9 cellular contexts compared by ENCODE assay signal in the genomic region with DNA sequence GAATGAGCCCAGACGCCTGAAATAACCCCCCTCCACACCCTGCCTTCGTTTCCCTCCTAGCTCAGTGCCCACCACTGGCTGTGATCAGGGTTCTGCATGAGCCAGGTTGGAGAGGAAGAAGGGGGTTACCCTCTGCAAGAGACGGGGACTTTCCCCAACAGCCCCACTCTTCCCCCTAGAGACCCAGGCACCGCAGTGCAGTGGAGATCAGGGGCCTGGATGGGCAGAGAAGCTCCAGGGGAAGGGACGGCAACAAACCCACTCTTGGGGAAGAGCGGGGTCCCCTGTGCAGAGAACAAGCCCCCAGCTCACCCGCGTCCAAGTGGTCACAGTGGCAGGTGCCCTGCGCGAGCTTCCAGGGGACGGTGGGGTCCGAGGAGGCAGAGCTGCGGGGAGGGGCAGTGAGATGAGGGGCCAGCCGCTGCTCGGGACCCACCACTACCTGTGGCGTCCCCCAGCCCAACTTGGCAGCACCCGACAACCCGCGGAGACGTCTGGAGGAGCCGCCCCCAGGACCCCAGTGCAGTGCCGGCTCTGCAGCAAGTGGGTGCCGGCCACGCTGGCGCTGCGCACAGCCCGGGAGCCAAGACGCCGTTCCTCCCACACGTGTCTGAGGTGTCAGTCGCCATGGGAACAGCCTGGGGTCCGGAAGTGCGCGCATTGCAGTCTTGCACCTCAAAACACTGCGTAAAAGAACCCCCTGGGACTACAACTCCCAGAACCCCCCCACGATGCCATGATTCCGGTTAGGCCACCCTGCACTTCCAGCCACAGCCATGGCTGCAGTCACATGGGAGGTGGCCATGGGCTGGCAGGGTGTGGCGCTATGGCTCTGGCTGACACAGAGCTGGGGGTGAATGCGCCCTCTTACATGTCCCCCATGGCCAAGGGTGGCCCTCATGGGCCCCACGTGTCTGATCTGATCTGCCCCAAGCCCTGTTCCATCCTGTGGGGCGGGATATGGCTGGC. TPM values are rescaled to one million over a fixed set of nuclear protein-coding genes. Genes with fewer than 3 reads are reported as not detected.
A peak's percentile ranks its signal among the peaks of the same experiment; 100 is the strongest.
DNase-seq lines count a peak whose midpoint lies in the region; ATAC-seq and TF ChIP-seq lines count a peak whose summit lies in the region.
"Had no signal": no experiment of that assay in that cellular context is flagged by ENCODE, and none has a peak within 500 bp of the region (broad histone marks: within the 10 kb centered on the region; RNA-seq: fewer than 3 reads in every experiment).

No MANE protein-coding gene starts in this region.

- no peak overlapping the region for H3K4me3 ChIP-seq in HL-60 (replicated peaks; ENCODE audit: insufficient read depth, low read length)
- H3K4me3 ChIP-seq: thyroid gland had no signal

- ATAC-seq in HG02678 (IDR thresholded peaks at IDR 0.05; ENCODE audit: unreplicated experiment): no peak
- no peak for ATAC-seq in GM21737 (IDR thresholded peaks at IDR 0.05; ENCODE audit: unreplicated experiment)

- H3K27ac ChIP-seq in HL-60 (replicated peaks): no peak overlapping the region
- H3K27ac ChIP-seq: thyroid gland had no signal

- peaks cover 4% of the 10 kb centered on the region for H3K27me3 ChIP-seq in HL-60 (ENCODE audit: insufficient read depth, poor library complexity, severe bottlenecking)
- H3K27me3 ChIP-seq: thyroid gland had no signal

- DNase-seq in Calu3 (peak; percentile 21), HL-60 (ENCODE audit: low read depth in 1 of 2, low spot score in 1 of 2) (peak; percentile 15 to 18), left kidney (ENCODE audit: low read depth, low spot score) (peak; percentile 73), SIG-M5 treated with dmso at 0.1 percent for 504 hours (lab: John Stamatoyannopoulos, UW; ENCODE audit: unreplicated experiment) (no peak)
- peak; percentile 60 for DNase-seq in activated T-helper 1 cell treated with anti-CD3 and anti-CD28 coated beads, Interleukin-12 subunit alpha, Interleukin-12 subunit beta, Interleukin-2, Interleukin-4 antibody, amounts not matched to agents 30 ng/mL and 10 ng/mL and 1 ng/mL, durations not matched to agents 14 hours and 24 hours and 36 hours (ENCODE audit: low spot score)
- peak; percentile 33 for DNase-seq in stimulated activated naive CD4-positive, alpha-beta T cell treated with Interleukin-2 at 50 U/mL for 16 hours (lab: John Stamatoyannopoulos, UW)

- intact Hi-C loops in Calu3 (cut with micrococcal nuclease; ENCODE audit: unreplicated experiment): no loop called here
- intact Hi-C loops in activated T-helper 1 cell treated with anti-CD3 and anti-CD28 coated beads, Interleukin-12 subunit alpha, Interleukin-12 subunit beta, Interleukin-2, Interleukin-4 antibody, amounts not matched to agents 30 ng/mL and 10 ng/mL and 1 ng/mL, durations not matched to agents 14 hours and 24 hours and 36 hours (cut with micrococcal nuclease): loop anchor here (5.0 kb wide), 1 partner anchor 48 kb away; the partner anchor contains the start of gene WIPI2

- peaks cover 23% of the 10 kb centered on the region for H3K27me3 Mint-ChIP-seq in Calu3 (ENCODE audit: unreplicated experiment)
- H3K27me3 Mint-ChIP-seq in activated T-helper 1 cell treated with anti-CD3 and anti-CD28 coated beads, Interleukin-12 subunit alpha, Interleukin-12 subunit beta, Interleukin-2, Interleukin-4 antibody, amounts not matched to agents 30 ng/mL and 10 ng/mL and 1 ng/mL, durations not matched to agents 14 hours and 24 hours and 36 hours (ENCODE audit: insufficient read depth): no peaks in the 10 kb centered on the region

- no peaks in the 10 kb centered on the region for H3K36me3 Mint-ChIP-seq in Calu3 (ENCODE audit: insufficient read depth, unreplicated experiment)
- H3K36me3 Mint-ChIP-seq in activated T-helper 1 cell treated with anti-CD3 and anti-CD28 coated beads, Interleukin-12 subunit alpha, Interleukin-12 subunit beta, Interleukin-2, Interleukin-4 antibody, amounts not matched to agents 30 ng/mL and 10 ng/mL and 1 ng/mL, durations not matched to agents 14 hours and 24 hours and 36 hours (ENCODE audit: low read depth): no peaks in the 10 kb centered on the region

- no peak overlapping the region for H3K27ac Mint-ChIP-seq in Calu3 (ENCODE audit: unreplicated experiment)
- no peak overlapping the region for H3K27ac Mint-ChIP-seq in activated T-helper 1 cell treated with anti-CD3 and anti-CD28 coated beads, Interleukin-12 subunit alpha, Interleukin-12 subunit beta, Interleukin-2, Interleukin-4 antibody, amounts not matched to agents 30 ng/mL and 10 ng/mL and 1 ng/mL, durations not matched to agents 14 hours and 24 hours and 36 hours

- BruUV-seq in Calu3 (replicated peaks; lab: Mats Ljungman, UMichigan): no TSS peak

- H3K4me3 Mint-ChIP-seq in Calu3 (ENCODE audit: low read depth, unreplicated experiment): no peak overlapping the region
- peak overlapping the region; percentile 45 for H3K4me3 Mint-ChIP-seq in activated T-helper 1 cell treated with anti-CD3 and anti-CD28 coated beads, Interleukin-12 subunit alpha, Interleukin-12 subunit beta, Interleukin-2, Interleukin-4 antibody, amounts not matched to agents 30 ng/mL and 10 ng/mL and 1 ng/mL, durations not matched to agents 14 hours and 24 hours and 36 hours

- H3K4me1 Mint-ChIP-seq in Calu3 (ENCODE audit: low read depth, unreplicated experiment): no peaks in the 10 kb centered on the region
- H3K4me1 Mint-ChIP-seq in activated T-helper 1 cell treated with anti-CD3 and anti-CD28 coated beads, Interleukin-12 subunit alpha, Interleukin-12 subunit beta, Interleukin-2, Interleukin-4 antibody, amounts not matched to agents 30 ng/mL and 10 ng/mL and 1 ng/mL, durations not matched to agents 14 hours and 24 hours and 36 hours (ENCODE audit: low read depth): peaks cover 12% of the 10 kb centered on the region

- TF ChIP-seq CTCF in Calu3 (IDR thresholded peaks at IDR 0.05; ENCODE audit: unreplicated experiment) (no peak), HL-60 (IDR thresholded peaks at IDR 0.05; ENCODE audit: insufficient read depth, low read length) (no peak)

- H3K9me3 Mint-ChIP-seq in Calu3 (ENCODE audit: low read depth, unreplicated experiment): no peaks in the 10 kb centered on the region
- no peaks in the 10 kb centered on the region for H3K9me3 Mint-ChIP-seq in activated T-helper 1 cell treated with anti-CD3 and anti-CD28 coated beads, Interleukin-12 subunit alpha, Interleukin-12 subunit beta, Interleukin-2, Interleukin-4 antibody, amounts not matched to agents 30 ng/mL and 10 ng/mL and 1 ng/mL, durations not matched to agents 14 hours and 24 hours and 36 hours

- CTCF ChIA-PET in Calu3 (lab: Charles Lee): no interaction called here

RNA-seq across cellular contexts. Expression of gene WIPI2, which starts 45.8 kb away (rescaled TPM):
- 69.2 and 75.1 TPM in 2 replicates for total RNA-seq in Calu3 (2022)
- 53.7 and 54.9 TPM in 2 replicates for total RNA-seq in activated T-helper 1 cell treated with anti-CD3 and anti-CD28 coated beads, Interleukin-12 subunit alpha, Interleukin-12 subunit beta, Interleukin-2, Interleukin-4 antibody, amounts not matched to agents 30 ng/mL and 10 ng/mL and 1 ng/mL, durations not matched to agents 14 hours and 24 hours and 36 hours
